ENCODE assay signal across 20 cellular contexts in genomic region chr6:9583946-9584345, GRCh38.
A peak's percentile ranks its signal among the peaks of the same experiment; 100 is the strongest.
DNase-seq lines count a peak whose midpoint lies in the region; ATAC-seq and TF ChIP-seq lines count a peak whose summit lies in the region.
"Had no signal": no experiment of that assay in that cellular context is flagged by ENCODE, and none has a peak within 500 bp of the region (broad histone marks: within the 10 kb centered on the region; RNA-seq: fewer than 3 reads in every experiment).

No MANE protein-coding gene starts in this region.

- H3K4ac ChIP-seq in mesenchymal stem cell (ENCODE audit: low read depth in 1 of 2, low read length in 2 of 2) = no peak overlapping the region

- BruUV-seq in mammary epithelial cell (replicated peaks; lab: Mats Ljungman, UMichigan) = no TSS peak

- no peak overlapping the region for H3K4me2 ChIP-seq in mammary epithelial cell (ENCODE audit: insufficient read depth, low read depth, low read length)
- no peak overlapping the region for H3K4me2 ChIP-seq in mesenchymal stem cell (ENCODE audit: low read length, poor library complexity, severe bottlenecking)

- intact Hi-C loops in mammary epithelial cell (cut with micrococcal nuclease) = no loop called here

- no peak overlapping the region for H3K9ac ChIP-seq in mammary epithelial cell (ENCODE audit: insufficient read depth, low read length)
- H3K9ac ChIP-seq in mesenchymal stem cell (ENCODE audit: low read length) = no peak overlapping the region

- 100% methylated on average over 1 of the region's 1 CpG for WGBS in mammary epithelial cell (ENCODE audit: low coverage, missing lambda C conversion rate)
- WGBS in mesenchymal stem cell = 84% methylated on average over 1 of the region's 1 CpG

- in situ Hi-C loops in mammary epithelial cell (cut with MboI; ENCODE audit: low sequenced_read_pairs in 2 of 2) = no loop called here

- H3K79me2 ChIP-seq in mammary epithelial cell (ENCODE audit: insufficient read depth, low read length) = no peaks in the 10 kb centered on the region

- H2BK5ac ChIP-seq in mesenchymal stem cell (ENCODE audit: low read depth, low read length, poor library complexity, severe bottlenecking) = no peak overlapping the region

- H3K36me3 ChIP-seq in mammary epithelial cell (ENCODE audit: insufficient read depth, low read length) (no peaks in the 10 kb centered on the region), mesenchymal stem cell (ENCODE audit: control insufficient read depth in 1 of 2, insufficient read depth in 2 of 2, low read depth in 1 of 2, low read length in 2 of 2) (no peaks in the 10 kb centered on the region)

- H2BK15ac ChIP-seq in mesenchymal stem cell (ENCODE audit: low read depth, poor library complexity, severe bottlenecking) = no peak overlapping the region

- peak; percentile 46 for DNase-seq in ELR (ENCODE audit: low read depth)
- no peak for DNase-seq in LNCaP clone FGC (ENCODE audit: low read depth)
- peak; percentile 6 for DNase-seq in mammary epithelial cell
- peak; percentile 8 for DNase-seq in mesenchymal stem cell
- DNase-seq in HK-2 (ENCODE audit: unreplicated experiment) = no peak
- DNase-seq in GM19238 (ENCODE audit: insufficient read length, low spot score) = no peak
- DNase-seq: Caco-2; CD4-positive, CD25-positive, alpha-beta regulatory T cell; DMS153; Kasumi-1; NCI-H1436; NCI-H1930; NCI-H226; NCI-H524; RPMI8226; SIG-M5; T-cell had no signal

- H2BK120ac ChIP-seq in mesenchymal stem cell (ENCODE audit: low read depth, low read length) = no peak overlapping the region

- no peak overlapping the region for H2BK12ac ChIP-seq in mesenchymal stem cell (ENCODE audit: low read length in 2 of 2)

- no peak for ATAC-seq in GM21825 (IDR thresholded peaks at IDR 0.05; ENCODE audit: unreplicated experiment)
- ATAC-seq: HCT116, SK-N-SH treated with all-trans-retinoic acid at 6 μM for 48 hours, T-cell had no signal

- no peak overlapping the region for H3K23ac ChIP-seq in mesenchymal stem cell (ENCODE audit: low read length in 2 of 2)

- no peaks in the 10 kb centered on the region for H3K9me3 ChIP-seq in mammary epithelial cell (replicated peaks; ENCODE audit: insufficient read depth, low read length)
- peaks cover 2% of the 10 kb centered on the region for H3K9me3 ChIP-seq in mesenchymal stem cell (ENCODE audit: control insufficient read depth, low read length)
- H3K9me3 ChIP-seq: Caco-2 had no signal

- H3K27ac ChIP-seq in mammary epithelial cell (ENCODE audit: insufficient read depth, low read depth, low read length) = no peak overlapping the region
- no peak overlapping the region for H3K27ac ChIP-seq in mesenchymal stem cell (ENCODE audit: low read length, poor library complexity, severe bottlenecking)

- no peaks in the 10 kb centered on the region for H3K4me1 ChIP-seq in mammary epithelial cell (ENCODE audit: insufficient read depth, low read length)
- no peaks in the 10 kb centered on the region for H3K4me1 ChIP-seq in mesenchymal stem cell (ENCODE audit: control insufficient read depth, insufficient read depth, low read depth, low read length)
- H3K4me1 ChIP-seq: Caco-2 had no signal

- no peak overlapping the region for H4K8ac ChIP-seq in mesenchymal stem cell (ENCODE audit: low read length)

- CTCF ChIA-PET in mammary epithelial cell (lab: Charles Lee; ENCODE audit: low non-redundant PET) = no interaction called here

- TF ChIP-seq CTCF in LNCaP clone FGC (IDR thresholded peaks at IDR 0.05; ENCODE audit: control insufficient read depth, extremely low read depth, insufficient read depth) (0 out of 2 replicates have a peak, but pooled peaks have one; percentile 10), mammary epithelial cell (conservative IDR thresholded peaks at IDR 0.05 in 1 of 2, IDR thresholded peaks at IDR 0.05 in 1 of 2; ENCODE audit: extremely low read depth in 1 of 2, insufficient read depth in 1 of 2, low read depth in 1 of 2, low read length in 2 of 2) (peak in 1 of 2 donors; percentile 2)

- H2AK5ac ChIP-seq in mesenchymal stem cell (ENCODE audit: low read length, severe bottlenecking) = no peak overlapping the region

- H4K91ac ChIP-seq in mesenchymal stem cell (ENCODE audit: low read length) = no peak overlapping the region

- no peaks in the 10 kb centered on the region for H3K79me1 ChIP-seq in mesenchymal stem cell (replicated peaks; ENCODE audit: low read length, poor library complexity, severe bottlenecking)

- H3K18ac ChIP-seq in mesenchymal stem cell (ENCODE audit: low read depth in 1 of 2, low read length in 2 of 2) = no peak overlapping the region

- no peak overlapping the region for H2AFZ ChIP-seq in mammary epithelial cell (ENCODE audit: low read depth, low read length)
- H2AFZ ChIP-seq in mesenchymal stem cell (ENCODE audit: low read depth, low read length) = no peak overlapping the region

- no peak overlapping the region for H3K4me3 ChIP-seq in LNCaP clone FGC (ENCODE audit: low read depth, low read length)
- no peak overlapping the region for H3K4me3 ChIP-seq in mammary epithelial cell (replicated peaks in 1 of 3; ENCODE audit: insufficient read depth in 1 of 3, low read depth in 2 of 3, low read length in 3 of 3)
- no peak overlapping the region for H3K4me3 ChIP-seq in mesenchymal stem cell (ENCODE audit: insufficient read depth in 1 of 2, low read depth in 1 of 2, low read length in 2 of 2)

- dilution Hi-C loops in mammary epithelial cell (cut with HindIII; ENCODE audit: low sequenced_read_pairs) = no loop called here

- H3K27me3 ChIP-seq in mammary epithelial cell (ENCODE audit: insufficient read depth, low read length) (no peaks in the 10 kb centered on the region), mesenchymal stem cell (ENCODE audit: control insufficient read depth in 1 of 2, insufficient read depth in 1 of 2, low read length in 2 of 2) (no peaks in the 10 kb centered on the region)

- no peak overlapping the region for H3K14ac ChIP-seq in mesenchymal stem cell (ENCODE audit: low read length in 2 of 2)

- H4K20me1 ChIP-seq in mammary epithelial cell (ENCODE audit: insufficient read depth, low read length) = no peaks in the 10 kb centered on the region

Comparison
In these comparisons a context has a peak if more than half of its experiments do, and no peak if none do; other contexts are left out.
1. DNase-seq: peak in ELR (single experiment), mammary epithelial cell (single experiment) and mesenchymal stem cell (single experiment); none in LNCaP clone FGC (single experiment), HK-2 (single experiment) and GM19238 (single experiment).